In genomic region chr17:4719684-4720221, GRCh38 we compare ENCODE assay signal across 1 cellular context.
TF ChIP-seq lines count a peak whose summit lies in the region.

No MANE protein-coding gene starts in this region.

TF ChIP-seq in HepG2, 621 proteins besides CTCF, POLR2A, EP300 and RAD21:
- TF ChIP-seq ZNF570 (CRISPR knock-in tag; IDR thresholded peaks at IDR 0.05; ENCODE audit: borderline replicate concordance) = no peak
- 0 out of 2 replicates have a peak, but pooled peaks have one; percentile 29 for TF ChIP-seq RBFOX2 (IDR thresholded peaks at IDR 0.05; ENCODE audit: low read depth, low read length)
